ENCODE assay signal across 8 cellular contexts in the genomic region with DNA sequence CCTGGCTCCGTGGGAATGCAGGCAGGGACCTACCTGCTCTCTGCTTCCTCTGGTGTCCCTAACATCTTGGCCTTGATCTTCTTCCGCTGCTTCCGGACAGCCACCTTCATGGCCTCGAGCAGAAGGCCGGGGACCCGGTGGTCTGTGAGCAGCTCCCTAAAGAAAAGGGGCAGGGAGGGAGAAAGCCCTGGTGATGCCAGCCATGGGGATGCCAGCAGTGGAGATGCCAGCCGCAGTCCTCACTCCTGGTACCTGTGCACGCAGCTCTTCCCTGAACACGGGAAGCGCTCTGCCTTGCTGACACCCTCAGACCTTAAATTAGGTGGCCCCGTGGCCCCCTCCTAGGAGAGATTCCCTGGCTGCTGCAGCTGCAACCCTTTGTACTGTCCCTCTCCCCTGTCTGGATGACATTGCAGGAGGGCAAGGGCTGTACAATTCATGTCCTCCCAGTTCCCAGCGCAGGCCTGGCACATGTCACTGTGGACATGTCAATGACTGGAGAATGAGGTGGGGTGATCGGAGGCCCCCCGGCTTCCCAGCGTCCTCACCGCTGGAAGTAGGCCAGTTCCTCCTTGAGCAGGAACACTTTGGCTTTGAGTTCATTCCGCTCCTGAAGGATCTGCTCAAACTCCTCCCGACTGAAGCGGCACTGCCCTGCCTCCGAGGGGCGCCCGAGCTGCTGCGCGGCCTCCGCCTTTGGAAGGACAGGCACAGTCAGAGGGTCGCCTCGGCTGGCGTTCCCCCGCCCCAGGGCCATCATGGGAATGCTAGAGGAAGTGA. TPM values are rescaled to one million over a fixed set of nuclear protein-coding genes. Genes with fewer than 3 reads are reported as not detected.
A peak's percentile ranks its signal among the peaks of the same experiment; 100 is the strongest.
DNase-seq lines count a peak whose midpoint lies in the region; ATAC-seq lines count a peak whose summit lies in the region.

No MANE protein-coding gene starts in this region.

- H3K9me3 Mint-ChIP-seq in CD8-positive, alpha-beta memory T cell = no peaks in the 10 kb centered on the region
- no peaks in the 10 kb centered on the region for H3K9me3 Mint-ChIP-seq in immature natural killer cell

- H3K27me3 Mint-ChIP-seq in CD8-positive, alpha-beta memory T cell = no peaks in the 10 kb centered on the region
- H3K27me3 Mint-ChIP-seq in immature natural killer cell (ENCODE audit: low read depth in 3 of 3) = peaks cover 4 to 7% (median 7%) of the 10 kb centered on the region in 3 donors

- H3K4me1 ChIP-seq in CD8-positive, alpha-beta memory T cell (ENCODE audit: insufficient read depth, low read length) = peaks cover 24% of the 10 kb centered on the region
- peaks cover 17 to 73% (median 59%) of the 10 kb centered on the region in 5 donors for H3K4me1 ChIP-seq in subcutaneous abdominal adipose tissue (ENCODE audit: control insufficient read depth in 5 of 5, insufficient read depth in 5 of 5, low read length in 5 of 5)

- peaks cover 0 to 28% (median 0%) of the 10 kb centered on the region in 3 donors for H3K36me3 Mint-ChIP-seq in CD8-positive, alpha-beta memory T cell
- H3K36me3 Mint-ChIP-seq in immature natural killer cell = peaks cover 0 to 8% (median 1%) of the 10 kb centered on the region in 3 donors

- H3K4me1 Mint-ChIP-seq in CD8-positive, alpha-beta memory T cell = peaks cover 9 to 32% (median 14%) of the 10 kb centered on the region in 3 donors
- peaks cover 10 to 18% of the 10 kb centered on the region in 2 donors for H3K4me1 Mint-ChIP-seq in immature natural killer cell

- H3K9me3 ChIP-seq in CD8-positive, alpha-beta memory T cell (ENCODE audit: low read length) = no peaks in the 10 kb centered on the region
- no peaks in the 10 kb centered on the region for H3K9me3 ChIP-seq in subcutaneous abdominal adipose tissue (ENCODE audit: control insufficient read depth in 5 of 5, low read length in 5 of 5)

- peaks cover 22% of the 10 kb centered on the region for H3K36me3 ChIP-seq in CD8-positive, alpha-beta memory T cell (ENCODE audit: insufficient read depth, low read length)
- peaks cover 2 to 46% (median 37%) of the 10 kb centered on the region in 5 donors for H3K36me3 ChIP-seq in subcutaneous abdominal adipose tissue (ENCODE audit: control insufficient read depth in 5 of 5, insufficient read depth in 5 of 5, low read length in 5 of 5)

- H3K27me3 ChIP-seq in CD8-positive, alpha-beta memory T cell (ENCODE audit: insufficient read depth, low read length, poor library complexity, severe bottlenecking) = no peaks in the 10 kb centered on the region
- no peaks in the 10 kb centered on the region for H3K27me3 ChIP-seq in subcutaneous abdominal adipose tissue (ENCODE audit: control insufficient read depth in 5 of 5, insufficient read depth in 4 of 5, low read length in 5 of 5)

- H3K9ac ChIP-seq in subcutaneous abdominal adipose tissue (ENCODE audit: low read length in 5 of 5) = peak overlapping the region; percentile 1 to 81 (median 65)

- peak overlapping the region in 1 of 8 donors; percentile 72 for H3K27ac Mint-ChIP-seq in CD8-positive, alpha-beta memory T cell
- H3K27ac Mint-ChIP-seq in immature natural killer cell = no peak overlapping the region

- peak overlapping the region; percentile 57 for H3K27ac ChIP-seq in CD8-positive, alpha-beta memory T cell (ENCODE audit: low read depth, low read length)
- H3K27ac ChIP-seq in subcutaneous abdominal adipose tissue (ENCODE audit: low read depth, low read length) = peak overlapping the region; percentile 65

- peak overlapping the region; percentile 38 to 81 (median 58) for H3K4me3 Mint-ChIP-seq in CD8-positive, alpha-beta memory T cell
- H3K4me3 Mint-ChIP-seq in immature natural killer cell = peak overlapping the region; percentile 44 to 79 (median 72)

- DNase-seq in CD8-positive, alpha-beta memory T cell = no peak
- DNase-seq in astrocyte of the hippocampus (ENCODE audit: low read depth, low spot score) = peak; percentile 34
- no peak for DNase-seq in immature natural killer cell
- no peak for DNase-seq in GOT3 (lab: John Stamatoyannopoulos, UW)

- POLR2A ChIA-PET in CD8-positive, alpha-beta memory T cell (lab: Charles Lee) = interaction anchor here (0.6 to 2.2 kb wide), 3 partner anchors 18 to 36 kb away, joined by 3 to 20 read pairs (median 3); a partner anchor contains a TSS

- peak overlapping the region; percentile 59 for H3K4me3 ChIP-seq in CD8-positive, alpha-beta memory T cell (ENCODE audit: low read length)
- peak overlapping the region; percentile 67 to 74 (median 69) for H3K4me3 ChIP-seq in subcutaneous abdominal adipose tissue (ENCODE audit: low read depth in 1 of 5, low read length in 5 of 5)

- CTCF ChIA-PET in CD8-positive, alpha-beta memory T cell (lab: Charles Lee) = interaction anchor here (1.0 to 4.5 kb wide), 15 partner anchors 10 to 388 kb away, joined by 3 to 49 read pairs (median 6); a partner anchor contains a TSS

- ATAC-seq in HG03460 (IDR thresholded peaks at IDR 0.05; ENCODE audit: unreplicated experiment) = peak; percentile 4
- ATAC-seq in HG02885 (IDR thresholded peaks at IDR 0.05; ENCODE audit: poor library complexity, unreplicated experiment) = no peak
- no peak for ATAC-seq in GM18868 (IDR thresholded peaks at IDR 0.05; ENCODE audit: unreplicated experiment)

RNA-seq across cellular contexts. Expression of a gene that starts 1.7 kb away (rescaled TPM):
- 1 to 10 TPM; 2.1 to 3.0 TPM for total RNA-seq in CD8-positive, alpha-beta memory T cell
- polyA plus RNA-seq in CD8-positive, alpha-beta memory T cell = 3.7 TPM
- polyA plus RNA-seq in immature natural killer cell = 10 to 100 TPM in 1 of 3 donors, 1 to 10 TPM in 2; 5.0 to 12.7 (median 9.2) TPM

RNA-seq across cellular contexts. Expression of a gene that starts 2.5 kb away (rescaled TPM):
- total RNA-seq in CD8-positive, alpha-beta memory T cell = under 1 TPM; 0.71 to 0.94 TPM
- polyA plus RNA-seq in CD8-positive, alpha-beta memory T cell = 0.39 TPM
- polyA plus RNA-seq in immature natural killer cell = under 1 TPM; 0.12 to 0.95 (median 0.64) TPM

RNA-seq across cellular contexts. Expression of a gene that starts 19.4 kb away (rescaled TPM):
- 10 to 100 TPM in 1 of 2 experiments, 1 to 10 TPM in 1; 9.0 to 10.2 TPM for total RNA-seq in CD8-positive, alpha-beta memory T cell
- 1.6 TPM for polyA plus RNA-seq in CD8-positive, alpha-beta memory T cell
- polyA plus RNA-seq in immature natural killer cell = 1 to 10 TPM; 3.6 to 8.3 (median 4.5) TPM

RNA-seq across cellular contexts. Expression of a gene that starts 36.7 kb away (rescaled TPM):
- total RNA-seq in CD8-positive, alpha-beta memory T cell = 100 to 1,000 TPM; 430 to 447 TPM
- 209 TPM for polyA plus RNA-seq in CD8-positive, alpha-beta memory T cell
- 100 to 1,000 TPM in 1 of 3 donors, 10 to 100 TPM in 2; 57.0 to 198 (median 84.1) TPM for polyA plus RNA-seq in immature natural killer cell
